9 cellular contexts compared by ENCODE assay signal in genomic region chr1:218347316-218347712, GRCh38. TPM values are rescaled to one million over a fixed set of nuclear protein-coding genes. Genes with fewer than 3 reads are reported as not detected.
DNase-seq lines count a peak whose midpoint lies in the region; ATAC-seq and TF ChIP-seq lines count a peak whose summit lies in the region.
"Had no signal": no experiment of that assay in that cellular context is flagged by ENCODE, and none has a peak within 500 bp of the region (broad histone marks: within the 10 kb centered on the region; RNA-seq: fewer than 3 reads in every experiment).

No MANE protein-coding gene starts in this region.

- ATAC-seq in aorta (ENCODE audit: low FRiP score), result no peak
- no peak for ATAC-seq in stimulated activated effector memory CD8-positive, alpha-beta T cell treated with anti-CD3 and anti-CD28 coated beads, Interleukin-12 subunit alpha, Interleukin-12 subunit beta, amount 100 ng/mL, for 72 hours

- H2AK5ac ChIP-seq in mesenchymal stem cell (ENCODE audit: low read length, severe bottlenecking), result no peak overlapping the region

- H2AFZ ChIP-seq in mesenchymal stem cell (ENCODE audit: low read depth, low read length), result no peak overlapping the region

- H4K91ac ChIP-seq in mesenchymal stem cell (ENCODE audit: low read length), result no peak overlapping the region

- peak overlapping the region in 1 of 2 experiments; percentile 76 for H3K18ac ChIP-seq in mesenchymal stem cell (ENCODE audit: low read depth in 1 of 2, low read length in 2 of 2)

- H3K4me3 ChIP-seq in colonic mucosa (peak overlapping the region; percentile 40), mesenchymal stem cell (ENCODE audit: insufficient read depth in 1 of 2, low read depth in 1 of 2, low read length in 2 of 2) (peak overlapping the region; percentile 82 to 90), aorta (ENCODE audit: low read length in 2 of 2) (peak overlapping the region; percentile 90 to 92)

- H3K4ac ChIP-seq in mesenchymal stem cell (ENCODE audit: low read depth in 1 of 2, low read length in 2 of 2), result peak overlapping the region in 1 of 2 experiments; percentile 38

- peaks cover 4% of the 10 kb centered on the region for H3K79me1 ChIP-seq in mesenchymal stem cell (replicated peaks; ENCODE audit: low read length, poor library complexity, severe bottlenecking)

- no peak overlapping the region for H3K27ac Mint-ChIP-seq in stimulated activated effector memory CD8-positive, alpha-beta T cell treated with anti-CD3 and anti-CD28 coated beads, Interleukin-12 subunit alpha, Interleukin-12 subunit beta, amount 100 ng/mL, for 72 hours

- no peaks in the 10 kb centered on the region for H3K9me3 Mint-ChIP-seq in stimulated activated effector memory CD8-positive, alpha-beta T cell treated with anti-CD3 and anti-CD28 coated beads, Interleukin-12 subunit alpha, Interleukin-12 subunit beta, amount 100 ng/mL, for 72 hours

- TF ChIP-seq CTCF in colonic mucosa (IDR thresholded peaks at IDR 0.05), result no peak

- peak overlapping the region; percentile 29 to 35 for H3K9ac ChIP-seq in colonic mucosa (ENCODE audit: low read depth in 2 of 2, low read length in 2 of 2)
- H3K9ac ChIP-seq in mesenchymal stem cell (ENCODE audit: low read length), result peak overlapping the region; percentile 96

- H3K4me1 ChIP-seq in colonic mucosa (no peaks in the 10 kb centered on the region), mesenchymal stem cell (ENCODE audit: control insufficient read depth, insufficient read depth, low read depth, low read length) (peaks cover 7% of the 10 kb centered on the region), aorta (ENCODE audit: control insufficient read depth in 1 of 2, insufficient read depth in 2 of 2, low read length in 2 of 2) (peaks cover 0 to 2% of the 10 kb centered on the region in 2 donors)

- H3K36me3 ChIP-seq in colonic mucosa (no peaks in the 10 kb centered on the region), mesenchymal stem cell (ENCODE audit: control insufficient read depth in 1 of 2, insufficient read depth in 2 of 2, low read depth in 1 of 2, low read length in 2 of 2) (no peaks in the 10 kb centered on the region), aorta (ENCODE audit: control insufficient read depth in 1 of 2, insufficient read depth in 2 of 2, low read length in 1 of 2) (no peaks in the 10 kb centered on the region)

- no peak overlapping the region for H3K14ac ChIP-seq in mesenchymal stem cell (ENCODE audit: low read length in 2 of 2)

- no peak overlapping the region for H2BK12ac ChIP-seq in mesenchymal stem cell (ENCODE audit: low read length in 2 of 2)

- peak overlapping the region; percentile 94 for H2BK5ac ChIP-seq in mesenchymal stem cell (ENCODE audit: low read depth, low read length, poor library complexity, severe bottlenecking)

- H2BK15ac ChIP-seq in mesenchymal stem cell (ENCODE audit: low read depth, poor library complexity, severe bottlenecking), result no peak overlapping the region

- intact Hi-C loops in colonic mucosa (cut with DNase I), result no loop called here
- intact Hi-C loops in aorta (cut with DNase I), result loop anchor here (5.0 to 10.0 kb wide), 10 partner anchors 115 to 957 kb away; partner anchors contain the start of gene LYPLAL1 (in 1 of the 2)

- H3K27me3 ChIP-seq in colonic mucosa (peaks cover 25% of the 10 kb centered on the region), mesenchymal stem cell (ENCODE audit: control insufficient read depth in 1 of 2, insufficient read depth in 1 of 2, low read length in 2 of 2) (no peaks in the 10 kb centered on the region), aorta (ENCODE audit: control insufficient read depth in 1 of 2, insufficient read depth in 2 of 2, low read length in 1 of 2) (no peaks in the 10 kb centered on the region)

- H3K27ac ChIP-seq in colonic mucosa, result peak overlapping the region; percentile 8
- H3K27ac ChIP-seq in mesenchymal stem cell (ENCODE audit: low read length, poor library complexity, severe bottlenecking), result peak overlapping the region; percentile 99
- H3K27ac ChIP-seq in aorta (ENCODE audit: low read depth in 1 of 2, low read length in 2 of 2), result peak overlapping the region; percentile 92 to 98

- H2BK120ac ChIP-seq in mesenchymal stem cell (ENCODE audit: low read depth, low read length), result no peak overlapping the region

- H3K4me3 Mint-ChIP-seq in stimulated activated effector memory CD8-positive, alpha-beta T cell treated with anti-CD3 and anti-CD28 coated beads, Interleukin-12 subunit alpha, Interleukin-12 subunit beta, amount 100 ng/mL, for 72 hours, result no peak overlapping the region

- H3K23ac ChIP-seq in mesenchymal stem cell (ENCODE audit: low read length in 2 of 2), result no peak overlapping the region

- H3K9me3 ChIP-seq in colonic mucosa (no peaks in the 10 kb centered on the region), mesenchymal stem cell (ENCODE audit: control insufficient read depth, low read length) (no peaks in the 10 kb centered on the region), aorta (ENCODE audit: control insufficient read depth, low read length) (no peaks in the 10 kb centered on the region)

- no peak overlapping the region for H4K8ac ChIP-seq in mesenchymal stem cell (ENCODE audit: low read length)

- WGBS in mesenchymal stem cell, result under 1% methylated on average over 13 of the region's 15 CpGs
- 0 to 1% methylated on average over 15 of the region's 15 CpGs for WGBS in aorta, 2 donors

- H3K4me1 Mint-ChIP-seq in stimulated activated effector memory CD8-positive, alpha-beta T cell treated with anti-CD3 and anti-CD28 coated beads, Interleukin-12 subunit alpha, Interleukin-12 subunit beta, amount 100 ng/mL, for 72 hours, result peaks cover 14% of the 10 kb centered on the region

- H3K4me2 ChIP-seq in mesenchymal stem cell (ENCODE audit: low read length, poor library complexity, severe bottlenecking), result peak overlapping the region; percentile 44

- peak; percentile 6 for DNase-seq in stimulated activated CD4-positive, alpha-beta T cell treated with anti-CD3 and anti-CD28 coated beads, Interleukin-15, amount 100 ng/mL, for 24 hours
- no peak for DNase-seq in stimulated activated CD4-positive, alpha-beta T cell treated with anti-CD3 and anti-CD28 coated beads, Interleukin-4, amount 100 ng/mL, for 1 hour
- DNase-seq in colonic mucosa, result no peak
- DNase-seq in mesenchymal stem cell, result peak; percentile 41
- DNase-seq in aorta, result no peak
- DNase-seq in stimulated activated effector memory CD8-positive, alpha-beta T cell treated with anti-CD3 and anti-CD28 coated beads, Interleukin-12 subunit alpha, Interleukin-12 subunit beta, amount 100 ng/mL, for 72 hours (ENCODE audit: low spot score in 2 of 2), result no peak
- no peak for DNase-seq in amniotic stem cell (lab: John Stamatoyannopoulos, UW)
- no peak for DNase-seq in dedifferentiated amniotic fluid mesenchymal stem cell (ENCODE audit: extremely low spot score)
- DNase-seq: central memory CD4-positive, alpha-beta T cell had no signal

- no peaks in the 10 kb centered on the region for H3K36me3 Mint-ChIP-seq in stimulated activated effector memory CD8-positive, alpha-beta T cell treated with anti-CD3 and anti-CD28 coated beads, Interleukin-12 subunit alpha, Interleukin-12 subunit beta, amount 100 ng/mL, for 72 hours

RNA-seq across cellular contexts. Expression of gene TGFB2, which starts 2.2 kb away (rescaled TPM):
- 1 to 10 TPM in 1 of 2 donors, under 1 TPM in 1; 0.27 to 4.6 TPM for total RNA-seq in colonic mucosa
- 23.5 TPM for polyA plus RNA-seq in mesenchymal stem cell (2013, experiment 1 of 2)
- polyA plus RNA-seq in mesenchymal stem cell (2013, experiment 2 of 2), result 23.9 TPM
- 10 to 100 TPM; 15.5 to 18.0 TPM for total RNA-seq in aorta
- 1 to 10 TPM; 2.2 to 2.6 TPM for polyA plus RNA-seq in aorta

Comparison
In these comparisons a context has a peak if more than half of its experiments do, and no peak if none do; other contexts are left out.
1. DNase-seq: peak in stimulated activated CD4-positive, alpha-beta T cell treated with anti-CD3 and anti-CD28 coated beads, Interleukin-15, amount 100 ng/mL, for 24 hours (single experiment) and mesenchymal stem cell (single experiment); none in stimulated activated CD4-positive, alpha-beta T cell treated with anti-CD3 and anti-CD28 coated beads, Interleukin-4, amount 100 ng/mL, for 1 hour (single experiment), colonic mucosa (single experiment), aorta (0 of 2), stimulated activated effector memory CD8-positive, alpha-beta T cell treated with anti-CD3 and anti-CD28 coated beads, Interleukin-12 subunit alpha, Interleukin-12 subunit beta, amount 100 ng/mL, for 72 hours (0 of 2), amniotic stem cell (single experiment) and dedifferentiated amniotic fluid mesenchymal stem cell (single experiment).
2. H3K27ac ChIP-seq: peak in every context shown above with its lines; median percentile 99 in mesenchymal stem cell; 95 in aorta; 8 in colonic mucosa.
3. H3K4me3 ChIP-seq: peak in every context shown above with its lines; median percentile 91 in aorta; 86 in mesenchymal stem cell; 40 in colonic mucosa.